ENCODE assay signal across 26 cellular contexts in the genomic region with DNA sequence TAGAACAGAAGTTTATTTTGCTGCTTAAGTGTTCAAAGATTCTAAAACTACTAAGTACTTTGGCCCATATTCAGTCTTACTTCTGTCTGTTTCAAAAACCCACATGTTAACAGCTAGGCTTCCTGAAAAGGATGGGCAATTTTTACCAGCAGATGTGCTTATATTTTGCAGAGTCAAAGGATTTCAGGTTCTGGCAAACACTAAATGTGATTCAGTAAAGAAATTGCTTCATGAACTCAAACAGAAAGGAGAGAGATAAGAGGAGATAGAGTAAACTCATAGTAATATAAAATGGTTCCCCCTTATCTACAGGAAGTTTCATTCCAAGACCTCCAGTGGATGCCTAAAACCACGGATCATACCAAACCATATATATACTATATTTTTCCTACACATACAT.
DNase-seq lines count a peak whose midpoint lies in the region; TF ChIP-seq lines count a peak whose summit lies in the region.
"Had no signal": no experiment of that assay in that cellular context is flagged by ENCODE, and none has a peak within 500 bp of the region (broad histone marks: within the 10 kb centered on the region; RNA-seq: fewer than 3 reads in every experiment).

No MANE protein-coding gene starts in this region.

- intact Hi-C loops in thyroid gland (cut with DNase I), result no loop called here

- DNase-seq in KBM-7 (peak; percentile 2), NCI-H226 (peak; percentile 83), fibroblast of pulmonary artery (ENCODE audit: low read depth) (peak; percentile 26), osteoblast (ENCODE audit: insufficient read length, low spot score, missing footprints) (no peak), NCI-H2107 treated with DMSO at 0.1 percent for 48 hours (lab: John Stamatoyannopoulos, UW; ENCODE audit: unreplicated experiment) (no peak), thyroid gland (no peak), right atrium auricular region (ENCODE audit: low spot score) (no peak)
- DNase-seq: C1 segment of cervical spinal cord; Caco-2; CD8-positive, alpha-beta T cell; DMS79; EL; GDM1; MM.1S; NCI-H1048; NCI-H1417; NCI-H1694; NCI-H2029 treated with DMSO at 0.1 percent for 48 hours; NCI-H2227 treated with DMSO at 0.1 percent for 48 hours; NCI-H510A; NCI-H69; SIG-M5 had no signal

- no peak overlapping the region for H3K4me3 ChIP-seq in fibroblast of pulmonary artery (replicated peaks; ENCODE audit: low read depth, low read length)
- H3K4me3 ChIP-seq in osteoblast (ENCODE audit: insufficient read depth, low read length), result no peak overlapping the region
- H3K4me3 ChIP-seq in thyroid gland (replicated peaks in 1 of 3), result no peak overlapping the region
- H3K4me3 ChIP-seq in right atrium auricular region, result no peak overlapping the region
- H3K4me3 ChIP-seq: A549, GM12878, SK-N-MC had no signal

- no peaks in the 10 kb centered on the region for H4K20me1 ChIP-seq in osteoblast (ENCODE audit: insufficient read depth, low read length)

- 73 to 79% methylated on average over 1 of the region's 1 CpG for WGBS in thyroid gland, 2 donors

- H3K36me3 ChIP-seq in osteoblast (ENCODE audit: insufficient read depth, low read length) (no peaks in the 10 kb centered on the region), thyroid gland (no peaks in the 10 kb centered on the region), right atrium auricular region (no peaks in the 10 kb centered on the region)

- TF ChIP-seq CTCF in fibroblast of pulmonary artery (IDR thresholded peaks at IDR 0.05; ENCODE audit: low read length, missing control alignments) (no peak), osteoblast (IDR thresholded peaks at IDR 0.05; ENCODE audit: extremely low read depth, low read depth, low read length) (no peak), thyroid gland (IDR thresholded peaks at IDR 0.05) (no peak), right atrium auricular region (IDR thresholded peaks at IDR 0.05) (no peak)

- no peaks in the 10 kb centered on the region for H3K27me3 ChIP-seq in osteoblast (ENCODE audit: insufficient read depth, low read length)
- H3K27me3 ChIP-seq in thyroid gland, result no peaks in the 10 kb centered on the region
- H3K27me3 ChIP-seq in right atrium auricular region, result no peaks in the 10 kb centered on the region

- no peaks in the 10 kb centered on the region for H3K4me1 ChIP-seq in osteoblast (ENCODE audit: insufficient read depth, low read length)
- H3K4me1 ChIP-seq in thyroid gland, result no peaks in the 10 kb centered on the region
- no peaks in the 10 kb centered on the region for H3K4me1 ChIP-seq in right atrium auricular region
- H3K4me1 ChIP-seq: A549, Caco-2 had no signal

- H3K9me3 ChIP-seq in osteoblast (ENCODE audit: low read depth, low read length) (no peaks in the 10 kb centered on the region), thyroid gland (no peaks in the 10 kb centered on the region), right atrium auricular region (peaks cover 0 to 7% of the 10 kb centered on the region in 2 donors)
- H3K9me3 ChIP-seq: A549, Caco-2 had no signal

- no peak overlapping the region for H3K4me2 ChIP-seq in osteoblast (ENCODE audit: insufficient read depth, low read length)
- H3K4me2 ChIP-seq: A549 had no signal

- no peaks in the 10 kb centered on the region for H3K79me2 ChIP-seq in osteoblast (ENCODE audit: insufficient read depth, low read length)

- no peak for TF ChIP-seq POLR2A in thyroid gland (IDR thresholded peaks at IDR 0.05)

- H2AFZ ChIP-seq in osteoblast (ENCODE audit: low read length), result peak overlapping the region; percentile 60

- H3K27ac ChIP-seq in osteoblast (ENCODE audit: low read depth, low read length) (no peak overlapping the region), thyroid gland (no peak overlapping the region), right atrium auricular region (no peak overlapping the region)
- H3K27ac ChIP-seq: A549, HL-60, SK-N-MC had no signal

- in situ Hi-C loops in KBM-7 (cut with MboI; ENCODE audit: low pct_unique_long_range_greater_than_20kb, low sequenced_read_pairs), result no loop called here

Comparison
In these comparisons a context has a peak if more than half of its experiments do, and no peak if none do; other contexts are left out.
1. DNase-seq: peak in KBM-7 (single experiment), NCI-H226 (single experiment) and fibroblast of pulmonary artery (single experiment); none in osteoblast (single experiment), NCI-H2107 treated with DMSO at 0.1 percent for 48 hours (single experiment), thyroid gland (0 of 2) and right atrium auricular region (single experiment).